In genomic region chr3:193240436-193240849, GRCh38 we compare ENCODE assay signal across 8 cellular contexts. TPM values are rescaled to one million over a fixed set of nuclear protein-coding genes. Genes with fewer than 3 reads are reported as not detected.
DNase-seq lines count a peak whose midpoint lies in the region; ATAC-seq and TF ChIP-seq lines count a peak whose summit lies in the region.
"Had no signal": no experiment of that assay in that cellular context is flagged by ENCODE, and none has a peak within 500 bp of the region (broad histone marks: within the 10 kb centered on the region; RNA-seq: fewer than 3 reads in every experiment).

No MANE protein-coding gene starts in this region.

- H3K4me1 ChIP-seq in adipocyte (ENCODE audit: control insufficient read depth, insufficient read depth, low read length) (peaks cover 13% of the 10 kb centered on the region), iPS DF 6.9 (ENCODE audit: control insufficient read depth, insufficient read depth, low read length) (peaks cover 2% of the 10 kb centered on the region; the same call in 1 of the 2 replicates), spleen (peaks cover 0 to 9% (median 6%) of the 10 kb centered on the region in 6 donors)

- no CpG with 5 or more reads among the region's 9 CpGs for WGBS in iPS DF 6.9 (ENCODE audit: insufficient coverage, insufficient read length)
- 0 to 8% (median 2%) methylated on average over 4 to 9 of the region's 9 CpGs for WGBS in spleen, 5 donors

- peaks cover 8% of the 10 kb centered on the region for H3K27me3 ChIP-seq in adipocyte (replicated peaks; ENCODE audit: control insufficient read depth, insufficient read depth, low read length)
- no peaks in the 10 kb centered on the region; the same call in 1 of the 2 replicates for H3K27me3 ChIP-seq in iPS DF 6.9 (ENCODE audit: control insufficient read depth, insufficient read depth, low read length)
- peaks cover 0 to 43% (median 11%) of the 10 kb centered on the region in 7 donors for H3K27me3 ChIP-seq in spleen (replicated peaks in 1 of 7)

- H3K4me3 ChIP-seq in adipocyte (ENCODE audit: low read length) (peak overlapping the region; percentile 78), iPS DF 6.9 (ENCODE audit: low read length) (peak overlapping the region; percentile 27; the same call in 1 of the 2 replicates), spleen (peak overlapping the region in 7 of 8 donors; percentile 18 to 65 (median 29))

- DNase-seq in adipocyte (ENCODE audit: low read depth) (no peak), iPS DF 6.9 (ENCODE audit: low read depth, low spot score) (no peak), spleen (no peak), DMS114 treated with DMSO at 0.1 percent for 48 hours (lab: John Stamatoyannopoulos, UW; ENCODE audit: unreplicated experiment) (no peak)
- no peak for DNase-seq in stimulated activated CD4-positive, alpha-beta T cell treated with anti-CD3 and anti-CD28 coated beads, Interleukin-4, amount 100 ng/mL, for 4 hours

- peak overlapping the region; percentile 56 for H3K9ac ChIP-seq in adipocyte (ENCODE audit: low read length)

- H3K27ac ChIP-seq in iPS DF 6.9 (ENCODE audit: low read length) (no peak overlapping the region), spleen (peak overlapping the region in 1 of 8 donors; percentile 41)

- TF ChIP-seq CTCF in spleen (IDR thresholded peaks at IDR 0.05 in 8 of 11, conservative IDR thresholded peaks at IDR 0.05 in 3 of 11) = no peak

- ATAC-seq in HG02938 (IDR thresholded peaks at IDR 0.05; ENCODE audit: unreplicated experiment) (peak; percentile 28), GM19452 (IDR thresholded peaks at IDR 0.05; ENCODE audit: unreplicated experiment) (no peak)

- H3K36me3 ChIP-seq in adipocyte (ENCODE audit: control insufficient read depth, insufficient read depth, low read length, severe bottlenecking) (no peaks in the 10 kb centered on the region), iPS DF 6.9 (ENCODE audit: control insufficient read depth, insufficient read depth, low read length) (no peaks in the 10 kb centered on the region), spleen (no peaks in the 10 kb centered on the region)

- no peaks in the 10 kb centered on the region for H3K9me3 ChIP-seq in adipocyte (ENCODE audit: control insufficient read depth, low read length)
- no peaks in the 10 kb centered on the region for H3K9me3 ChIP-seq in iPS DF 6.9 (ENCODE audit: control insufficient read depth, insufficient read depth, low read length)
- H3K9me3 ChIP-seq in spleen = no peaks in the 10 kb centered on the region

- intact Hi-C loops in spleen (cut with DNase I; ENCODE audit: low total_unique reads) = no loop called here

- TF ChIP-seq POLR2A in spleen (IDR thresholded peaks at IDR 0.05) = no peak

RNA-seq across cellular contexts. Expression of gene PLAAT1, which starts 0.6 kb away (rescaled TPM):
- 1 to 10 TPM in 1 of 7 donors, under 1 TPM in 3, not detected in 3; 0.38 to 1.5 (median 0.53) TPM for total RNA-seq in spleen
- polyA plus RNA-seq in spleen = not detected
- total RNA-seq: T-helper 2 cell treated with Interferon-gamma antibody and Interleukin-4, amounts not matched to agents 100 ng/mL and 5 ng/mL, for 36 hours had no signal

Comparison
In these comparisons a context has a peak if more than half of its experiments do, and no peak if none do; other contexts are left out.
1. H3K4me3 ChIP-seq: peak in every context shown above with its lines; median percentile 78 in adipocyte; 29 in spleen; 27 in iPS DF 6.9.